Comparison of ENCODE assay signal across 8 cellular contexts in genomic region chr12:6278439-6279255, GRCh38. TPM values are rescaled to one million over a fixed set of nuclear protein-coding genes. Genes with fewer than 3 reads are reported as not detected.
DNase-seq lines count a peak whose midpoint lies in the region; ATAC-seq and TF ChIP-seq lines count a peak whose summit lies in the region.

No MANE protein-coding gene starts in this region.

- WGBS in esophagus squamous epithelium, 2 donors = 33 to 40% methylated on average over 9 to 10 of the region's 88 CpGs

- TF ChIP-seq CTCF in BJ (IDR thresholded peaks at IDR 0.05; ENCODE audit: insufficient read depth, low read depth, low read length) = peak; percentile 29; the same call in 1 of the 2 replicates
- peak; percentile 82 for TF ChIP-seq CTCF in OCI-LY7 (conservative IDR thresholded peaks at IDR 0.05; ENCODE audit: low read length)
- peak; percentile 65 to 100 (median 100) for TF ChIP-seq CTCF in esophagus squamous epithelium (IDR thresholded peaks at IDR 0.05)

- H3K4me3 ChIP-seq in BJ (ENCODE audit: low read depth, low read length) (peak overlapping the region; percentile 36), OCI-LY7 (ENCODE audit: low read depth, low read length, poor library complexity, severe bottlenecking) (peak overlapping the region; percentile 65), esophagus squamous epithelium (peak overlapping the region; percentile 28 to 73 (median 43))

- ATAC-seq in GM19035 (IDR thresholded peaks at IDR 0.05; ENCODE audit: unreplicated experiment) = peak; percentile 75
- peak; percentile 73 for ATAC-seq in HG03439 (IDR thresholded peaks at IDR 0.05; ENCODE audit: unreplicated experiment)

- no TSS peak for BruUV-seq in OCI-LY7 (replicated peaks; lab: Mats Ljungman, UMichigan)

- POLR2A ChIA-PET in BJ (lab: Charles Lee) (no interaction called here), OCI-LY7 (lab: Charles Lee) (interaction anchor here (0.6 kb wide), 1 partner anchor 1724 kb away, joined by 4 read pairs; no protein-coding TSS in a partner anchor)

- peaks cover 7% of the 10 kb centered on the region for H3K4me1 ChIP-seq in OCI-LY7 (ENCODE audit: insufficient read depth, low read length, poor library complexity, severe bottlenecking)
- H3K4me1 ChIP-seq in esophagus squamous epithelium = peaks cover 34 to 71% (median 38%) of the 10 kb centered on the region in 3 donors

- peak overlapping the region; percentile 89 for H3K4me2 ChIP-seq in OCI-LY7 (ENCODE audit: low read length)

- no peaks in the 10 kb centered on the region for H3K79me2 ChIP-seq in OCI-LY7 (ENCODE audit: insufficient read depth, low read depth, low read length)

- H3K9me2 ChIP-seq in OCI-LY7 (ENCODE audit: insufficient read depth, low read length) = no peaks in the 10 kb centered on the region

- DNase-seq in BJ (ENCODE audit: low read depth) = no peak
- peak; percentile 75 for DNase-seq in OCI-LY7 (ENCODE audit: low spot score)
- DNase-seq in activated T-cell treated with anti-CD3 and anti-CD28 coated beads, Interleukin-2, amount 50 U/mL, for 48 hours = peak; percentile 93 to 94
- DNase-seq in esophagus squamous epithelium (lab: John Stamatoyannopoulos, UW) = no peak
- peak; percentile 84 for DNase-seq in myocyte (ENCODE audit: low read depth)
- peak; percentile 61 for DNase-seq in stimulated activated CD8-positive, alpha-beta memory T cell treated with anti-CD3 and anti-CD28 coated beads, Interleukin-7, amount 100 ng/mL, for 24 hours (ENCODE audit: low read depth)

- H3K27ac ChIP-seq in OCI-LY7 (ENCODE audit: low read depth, low read length, poor library complexity, severe bottlenecking) (no peak overlapping the region), esophagus squamous epithelium (peak overlapping the region; percentile 92 to 99 (median 96))

- H3K36me3 ChIP-seq in BJ (ENCODE audit: control insufficient read depth, insufficient read depth, low read length) = no peaks in the 10 kb centered on the region
- no peaks in the 10 kb centered on the region for H3K36me3 ChIP-seq in OCI-LY7 (ENCODE audit: insufficient read depth, low read length)
- no peaks in the 10 kb centered on the region for H3K36me3 ChIP-seq in esophagus squamous epithelium

- peak overlapping the region; percentile 98 for H2AFZ ChIP-seq in OCI-LY7 (ENCODE audit: low read length)

- H3K27me3 ChIP-seq in BJ (ENCODE audit: control insufficient read depth, insufficient read depth, low read length) = no peaks in the 10 kb centered on the region
- no peaks in the 10 kb centered on the region for H3K27me3 ChIP-seq in esophagus squamous epithelium

- CTCF ChIA-PET in BJ (lab: Yijun Ruan, JAX) = interaction anchor here (0.6 to 8.1 kb wide), 42 partner anchors 9 to 301 kb away, joined by 3 to 202 read pairs (median 4); partner anchors contain the start of gene CD9
- CTCF ChIA-PET in OCI-LY7 (lab: Charles Lee; ENCODE audit: unreplicated experiment) = interaction anchor here (1.4 to 1.8 kb wide), 2 partner anchors 83 kb away, joined by 4 to 6 read pairs; no protein-coding TSS in a partner anchor

- H4K20me1 ChIP-seq in OCI-LY7 (ENCODE audit: insufficient read depth, low read length) = no peaks in the 10 kb centered on the region

- intact Hi-C loops in OCI-LY7 (cut with micrococcal nuclease; ENCODE audit: unreplicated experiment) = loop anchor here (1.0 kb wide), 2 partner anchors 83 to 215 kb away; no protein-coding TSS in a partner anchor
- intact Hi-C loops in esophagus squamous epithelium (cut with DNase I) = loop anchor here (5.0 kb wide), 1 partner anchor 46 kb away; no protein-coding TSS in a partner anchor

- peak in 2 of 4 donors; percentile 39 for TF ChIP-seq POLR2A in esophagus squamous epithelium (IDR thresholded peaks at IDR 0.05)

- H3K9me3 ChIP-seq in OCI-LY7 (ENCODE audit: low read length) (no peaks in the 10 kb centered on the region), esophagus squamous epithelium (no peaks in the 10 kb centered on the region)

RNA-seq across cellular contexts. Expression of gene PLEKHG6, which starts 31.8 kb away (rescaled TPM):
- polyA plus RNA-seq in BJ (2011; rRNA removed) = 0.10 TPM in 1 of 2 replicates, not detected in the other
- polyA minus RNA-seq in BJ (2011; rRNA and poly(A)+ RNA removed) = 0.43 TPM in 1 of 2 replicates, not detected in the other
- total RNA-seq in OCI-LY7 (2014; rRNA removed; shearing (Covaris generic)) = not detected in 2 replicates
- total RNA-seq in OCI-LY7 (2022) (not detected in 2 replicates), esophagus squamous epithelium (10 to 100 TPM; 13.9 to 61.7 (median 29.2) TPM), myocyte (not detected in 2 replicates)
- polyA plus RNA-seq in myocyte (2012) = 0.59 TPM

Comparison
In these comparisons a context has a peak if more than half of its experiments do, and no peak if none do; other contexts are left out.
1. DNase-seq: peak in OCI-LY7 (single experiment), activated T-cell treated with anti-CD3 and anti-CD28 coated beads, Interleukin-2, amount 50 U/mL, for 48 hours (2 of 2), myocyte (single experiment) and stimulated activated CD8-positive, alpha-beta memory T cell treated with anti-CD3 and anti-CD28 coated beads, Interleukin-7, amount 100 ng/mL, for 24 hours (single experiment); none in BJ (single experiment) and esophagus squamous epithelium (single experiment).
2. CTCF ChIP-seq: peak in every context shown above with its lines; median percentile 100 in esophagus squamous epithelium; 82 in OCI-LY7; 29 in BJ.
3. RNA of gene PLEKHG6, which starts 31.8 kb away (total RNA-seq): 13.9 to 61.7 TPM in esophagus squamous epithelium; not detected in OCI-LY7 and not detected in myocyte; every median in the first group is over 10 times any median in the second.
4. Peak in every context shown above with its lines, with median percentiles within 50 percentile points of each other: H3K4me3 ChIP-seq.